ENCODE assay signal across 22 cellular contexts in genomic region chr16:20181949-20182348, GRCh38.
"Had no signal": no experiment of that assay in that cellular context is flagged by ENCODE, and none has a peak within 500 bp of the region (broad histone marks: within the 10 kb centered on the region; RNA-seq: fewer than 3 reads in every experiment).

No MANE protein-coding gene starts in this region.

- H3K4me3 ChIP-seq: MG63 had no signal

- H3K36me3 ChIP-seq: MG63 had no signal

- DNase-seq: Karpas-422, Kasumi-1, MM.1S, MV-4-11, NCI-H1048, NCI-H1105, NCI-H1417 treated with DMSO at 0.1 percent for 48 hours, NCI-H1436, NCI-H1436 treated with DMSO at 0.1 percent for 48 hours, NCI-H146, NCI-H1694, NCI-H1694 treated with DMSO at 0.1 percent for 48 hours, NCI-H1930, NCI-H2081, NCI-H2081 treated with DMSO at 0.1 percent for 48 hours, NCI-H2171, NCI-H2171 treated with DMSO at 0.1 percent for 48 hours, NCI-H2227 treated with DMSO at 0.1 percent for 48 hours, NCI-H226, NCI-H345, NCI-H446 treated with DMSO at 0.1 percent for 48 hours had no signal

- H3K27me3 ChIP-seq: MG63 had no signal

- H3K9me3 ChIP-seq: MG63 had no signal
